In genomic region chr14:69644814-69645213, GRCh38 we compare ENCODE assay signal across 17 cellular contexts. TPM values are rescaled to one million over a fixed set of nuclear protein-coding genes. Genes with fewer than 3 reads are reported as not detected.
DNase-seq lines count a peak whose midpoint lies in the region; ATAC-seq and TF ChIP-seq lines count a peak whose summit lies in the region.
"Had no signal": no experiment of that assay in that cellular context is flagged by ENCODE, and none has a peak within 500 bp of the region (broad histone marks: within the 10 kb centered on the region; RNA-seq: fewer than 3 reads in every experiment).

No MANE protein-coding gene starts in this region.

- H3K4me3 ChIP-seq in adrenal gland, result no peak overlapping the region
- no peak overlapping the region for H3K4me3 ChIP-seq in mucosa of stomach (ENCODE audit: low read length)
- H3K4me3 ChIP-seq: lung, testis had no signal

- peaks cover 62% of the 10 kb centered on the region for H3K36me3 Mint-ChIP-seq in stimulated activated naive CD8-positive, alpha-beta T cell treated with anti-CD3 and anti-CD28 coated beads, Interleukin-15, Interleukin-2, amounts not matched to agents 100 ng/mL and 50 ng/mL, for 24 hours (ENCODE audit: low read depth)

- peak overlapping the region; percentile 59 for H3K9ac ChIP-seq in mucosa of stomach (ENCODE audit: low read length)

- peak overlapping the region; percentile 64 for H3K27ac Mint-ChIP-seq in stimulated activated naive CD8-positive, alpha-beta T cell treated with anti-CD3 and anti-CD28 coated beads, Interleukin-15, Interleukin-2, amounts not matched to agents 100 ng/mL and 50 ng/mL, for 24 hours

- 74 to 94% (median 83%) methylated on average over 1 of the region's 1 CpG for WGBS in adrenal gland, 4 donors

- intact Hi-C loops in adrenal gland (cut with DNase I), result no loop called here

- H3K9me3 ChIP-seq in adrenal gland (replicated peaks in 1 of 3) (peaks cover 0 to 4% (median 0%) of the 10 kb centered on the region in 3 donors), mucosa of stomach (ENCODE audit: control insufficient read depth, low read length) (no peaks in the 10 kb centered on the region)
- H3K9me3 ChIP-seq: BE2C, testis had no signal

- ATAC-seq in stimulated activated naive CD8-positive, alpha-beta T cell treated with anti-CD3 and anti-CD28 coated beads, Interleukin-15, Interleukin-2, amounts not matched to agents 100 U/mL and 50 U/mL, for 24 hours, result no peak
- no peak for ATAC-seq in HG03565 (IDR thresholded peaks at IDR 0.05; ENCODE audit: unreplicated experiment)

- peak overlapping the region in 3 of 5 donors; percentile 13 to 77 (median 49) for H3K27ac ChIP-seq in adrenal gland
- H3K27ac ChIP-seq: testis had no signal

- peaks cover 93% of the 10 kb centered on the region for H3K4me1 Mint-ChIP-seq in stimulated activated naive CD8-positive, alpha-beta T cell treated with anti-CD3 and anti-CD28 coated beads, Interleukin-15, Interleukin-2, amounts not matched to agents 100 ng/mL and 50 ng/mL, for 24 hours (ENCODE audit: low read depth)

- TF ChIP-seq POLR2A in adrenal gland (IDR thresholded peaks at IDR 0.05), result no peak

- no peak for DNase-seq in stimulated activated naive CD8-positive, alpha-beta T cell treated with anti-CD3 and anti-CD28 coated beads, Interleukin-15, Interleukin-2, amounts not matched to agents 100 U/mL and 50 U/mL, for 24 hours
- DNase-seq in adrenal gland (no peak), NCI-H748 treated with DMSO at 0.1 percent for 48 hours (lab: John Stamatoyannopoulos, UW) (no peak), DMS79 treated with DMSO at 0.1 percent for 48 hours (lab: John Stamatoyannopoulos, UW) (no peak)
- no peak for DNase-seq in stimulated activated CD4-positive, alpha-beta T cell treated with anti-CD3 and anti-CD28 coated beads, Interleukin-15, amount 100 ng/mL, for 24 hours
- DNase-seq: anterior cingulate cortex, BE2C, DMS79, hypothalamus, NCI-H2029 treated with DMSO at 0.1 percent for 48 hours, NCI-H82, SHP77, testis had no signal

- no peaks in the 10 kb centered on the region for H3K27me3 Mint-ChIP-seq in stimulated activated naive CD8-positive, alpha-beta T cell treated with anti-CD3 and anti-CD28 coated beads, Interleukin-15, Interleukin-2, amounts not matched to agents 100 ng/mL and 50 ng/mL, for 24 hours

- H3K4me1 ChIP-seq in adrenal gland (replicated peaks in 1 of 2), result peaks cover 51 to 62% of the 10 kb centered on the region in 2 donors
- peaks cover 66% of the 10 kb centered on the region for H3K4me1 ChIP-seq in mucosa of stomach (ENCODE audit: control insufficient read depth, insufficient read depth, low read length)
- H3K4me1 ChIP-seq: BE2C had no signal

- H3K4me3 Mint-ChIP-seq in stimulated activated naive CD8-positive, alpha-beta T cell treated with anti-CD3 and anti-CD28 coated beads, Interleukin-15, Interleukin-2, amounts not matched to agents 100 ng/mL and 50 ng/mL, for 24 hours, result no peak overlapping the region

- no peak for TF ChIP-seq CTCF in adrenal gland (IDR thresholded peaks at IDR 0.05)

- H3K9me3 Mint-ChIP-seq in stimulated activated naive CD8-positive, alpha-beta T cell treated with anti-CD3 and anti-CD28 coated beads, Interleukin-15, Interleukin-2, amounts not matched to agents 100 ng/mL and 50 ng/mL, for 24 hours, result peaks cover 18% of the 10 kb centered on the region

- H3K36me3 ChIP-seq in adrenal gland (replicated peaks in 1 of 2), result no peaks in the 10 kb centered on the region
- H3K36me3 ChIP-seq in mucosa of stomach (ENCODE audit: control insufficient read depth, insufficient read depth, low read length), result no peaks in the 10 kb centered on the region
- H3K36me3 ChIP-seq: BE2C had no signal

- H3K27me3 ChIP-seq in adrenal gland, result no peaks in the 10 kb centered on the region
- no peaks in the 10 kb centered on the region for H3K27me3 ChIP-seq in mucosa of stomach (ENCODE audit: control insufficient read depth, insufficient read depth, low read length)
- H3K27me3 ChIP-seq: BE2C, testis had no signal

RNA-seq across cellular contexts. Expression of gene SUSD6, which starts 33.4 kb away (rescaled TPM):
- total RNA-seq in adrenal gland, result 10 to 100 TPM; 33.3 to 75.5 (median 52.0) TPM
- polyA plus RNA-seq in adrenal gland, result 10 to 100 TPM in 1 of 3 donors, 1 to 10 TPM in 2; 7.8 to 22.8 (median 9.3) TPM
